In the genomic region with DNA sequence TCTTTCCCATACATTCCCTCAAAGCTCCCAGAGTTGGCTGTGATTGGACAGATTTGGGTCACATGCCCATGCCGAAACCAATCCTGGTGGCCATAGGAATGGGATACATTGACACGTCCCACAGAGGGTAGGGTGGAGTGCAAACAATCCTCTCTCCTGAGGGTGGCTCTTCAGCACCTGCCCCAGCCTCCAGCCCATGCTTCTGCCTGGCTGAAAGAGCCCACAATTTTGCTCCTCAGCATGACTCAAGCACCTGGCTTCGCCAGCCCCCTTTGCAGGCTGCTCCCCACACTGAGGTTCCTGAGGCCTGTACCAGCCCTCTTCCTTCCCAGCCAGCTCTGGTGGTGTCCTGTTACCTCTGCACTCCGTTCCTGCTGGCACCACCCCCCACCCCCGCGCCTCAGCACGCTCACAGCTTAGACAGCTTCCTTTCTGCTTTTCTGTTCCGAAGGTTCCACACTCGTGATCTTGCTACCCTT, we compare ENCODE assay signal across 13 cellular contexts.
DNase-seq lines count a peak whose midpoint lies in the region; ATAC-seq and TF ChIP-seq lines count a peak whose summit lies in the region.
"Had no signal": no experiment of that assay in that cellular context is flagged by ENCODE, and none has a peak within 500 bp of the region (broad histone marks: within the 10 kb centered on the region; RNA-seq: fewer than 3 reads in every experiment).

No MANE protein-coding gene starts in this region.

- H3K9me3 Mint-ChIP-seq in activated CD4-positive, alpha-beta T cell treated with anti-CD3 and anti-CD28 coated beads for 36 hours (ENCODE audit: low read depth), result no peaks in the 10 kb centered on the region
- no peaks in the 10 kb centered on the region for H3K9me3 Mint-ChIP-seq in activated naive CD8-positive, alpha-beta T cell treated with anti-CD3 and anti-CD28 coated beads, Interleukin-2, amount 50 U/mL, for 24 hours
- no peaks in the 10 kb centered on the region for H3K9me3 Mint-ChIP-seq in osteocyte (ENCODE audit: unreplicated experiment)

- no peak for TF ChIP-seq RAD21 in Ishikawa (IDR thresholded peaks at IDR 0.05; ENCODE audit: low read depth)

- TF ChIP-seq EP300 in Ishikawa (IDR thresholded peaks at IDR 0.05; ENCODE audit: borderline replicate concordance), result no peak

- POLR2A ChIA-PET in activated CD4-positive, alpha-beta T cell treated with anti-CD3 and anti-CD28 coated beads for 36 hours (lab: Charles Lee), result no interaction called here

- no peaks in the 10 kb centered on the region for H3K79me2 ChIP-seq in Karpas-422 (ENCODE audit: low read length)

- CTCF ChIA-PET in activated CD4-positive, alpha-beta T cell treated with anti-CD3 and anti-CD28 coated beads for 36 hours (lab: Charles Lee), result interaction anchor here (0.6 to 1.6 kb wide), 9 partner anchors 10 to 442 kb away, joined by 3 to 6 read pairs (median 4); no protein-coding TSS in a partner anchor

- H3K9me3 ChIP-seq in Karpas-422 (ENCODE audit: low read length), result no peaks in the 10 kb centered on the region
- H3K9me3 ChIP-seq: esophagus muscularis mucosa, spleen had no signal

- H3K36me3 Mint-ChIP-seq in activated CD4-positive, alpha-beta T cell treated with anti-CD3 and anti-CD28 coated beads for 36 hours (ENCODE audit: low read depth), result no peaks in the 10 kb centered on the region
- H3K36me3 Mint-ChIP-seq in activated naive CD8-positive, alpha-beta T cell treated with anti-CD3 and anti-CD28 coated beads, Interleukin-2, amount 50 U/mL, for 24 hours (ENCODE audit: low read depth), result no peaks in the 10 kb centered on the region
- H3K36me3 Mint-ChIP-seq in osteocyte (ENCODE audit: unreplicated experiment), result no peaks in the 10 kb centered on the region

- peak; percentile 66 for DNase-seq in activated CD4-positive, alpha-beta T cell treated with anti-CD3 and anti-CD28 coated beads for 36 hours
- no peak for DNase-seq in activated CD4-positive, alpha-beta T cell treated with anti-CD3 and anti-CD28 coated beads, Interleukin-2, amount 50 U/mL, for 1 hour
- DNase-seq in activated naive CD8-positive, alpha-beta T cell treated with anti-CD3 and anti-CD28 coated beads, Interleukin-2, amount 50 U/mL, for 24 hours, result peak; percentile 20
- DNase-seq in osteocyte (ENCODE audit: extremely low spot score, unreplicated experiment) (no peak), Karpas-422 (no peak), NCI-H345 treated with DMSO at 0.1 percent for 48 hours (lab: John Stamatoyannopoulos, UW; ENCODE audit: unreplicated experiment) (no peak)
- DNase-seq: amniotic stem cell, left ventricle myocardium superior, NCI-H2081 treated with DMSO at 0.1 percent for 48 hours, spleen had no signal

- H3K4me1 Mint-ChIP-seq in activated CD4-positive, alpha-beta T cell treated with anti-CD3 and anti-CD28 coated beads for 36 hours, result peaks cover 9% of the 10 kb centered on the region
- H3K4me1 Mint-ChIP-seq in activated naive CD8-positive, alpha-beta T cell treated with anti-CD3 and anti-CD28 coated beads, Interleukin-2, amount 50 U/mL, for 24 hours, result peaks cover 8% of the 10 kb centered on the region
- peaks cover 18% of the 10 kb centered on the region for H3K4me1 Mint-ChIP-seq in osteocyte (ENCODE audit: unreplicated experiment)

- H2AFZ ChIP-seq in Karpas-422 (ENCODE audit: low read length), result no peak overlapping the region

- no peak overlapping the region for H3K4me3 ChIP-seq in Karpas-422 (ENCODE audit: low read length)
- H3K4me3 ChIP-seq: esophagus muscularis mucosa, spleen had no signal

- H3K4me2 ChIP-seq in Karpas-422 (ENCODE audit: low read depth, low read length, poor library complexity, severe bottlenecking), result no peak overlapping the region

- no peaks in the 10 kb centered on the region for H3K36me3 ChIP-seq in Karpas-422 (ENCODE audit: insufficient read depth, low read length)
- H3K36me3 ChIP-seq: esophagus muscularis mucosa, spleen had no signal

- H3K27ac ChIP-seq in Karpas-422 (ENCODE audit: low read length), result no peak overlapping the region
- H3K27ac ChIP-seq: esophagus muscularis mucosa, spleen had no signal

- H3K4me1 ChIP-seq in Karpas-422 (ENCODE audit: low read length), result peaks cover 4% of the 10 kb centered on the region
- H3K4me1 ChIP-seq: esophagus muscularis mucosa had no signal

- no peak overlapping the region for H3K9ac ChIP-seq in Karpas-422 (ENCODE audit: low read length)

- H4K20me1 ChIP-seq in Karpas-422 (ENCODE audit: insufficient read depth, low read depth, low read length), result 0 out of 2 replicates have a peak, but pooled peaks cover 3% of the 10 kb centered on the region

- H3K27ac Mint-ChIP-seq in activated CD4-positive, alpha-beta T cell treated with anti-CD3 and anti-CD28 coated beads for 36 hours, result no peak overlapping the region
- no peak overlapping the region for H3K27ac Mint-ChIP-seq in activated naive CD8-positive, alpha-beta T cell treated with anti-CD3 and anti-CD28 coated beads, Interleukin-2, amount 50 U/mL, for 24 hours
- no peak overlapping the region for H3K27ac Mint-ChIP-seq in osteocyte (ENCODE audit: unreplicated experiment)

- no peaks in the 10 kb centered on the region for H3K27me3 ChIP-seq in Karpas-422 (ENCODE audit: low read length)

- peak; percentile 81 for ATAC-seq in activated CD4-positive, alpha-beta T cell treated with anti-CD3 and anti-CD28 coated beads for 36 hours
- peak; percentile 41 for ATAC-seq in activated naive CD8-positive, alpha-beta T cell treated with anti-CD3 and anti-CD28 coated beads, Interleukin-2, amount 50 U/mL, for 24 hours
- ATAC-seq in HG03196 (IDR thresholded peaks at IDR 0.05; ENCODE audit: unreplicated experiment), result no peak
- ATAC-seq: left ventricle myocardium superior had no signal

- peaks cover 7% of the 10 kb centered on the region for H3K27me3 Mint-ChIP-seq in activated CD4-positive, alpha-beta T cell treated with anti-CD3 and anti-CD28 coated beads for 36 hours
- peaks cover 5% of the 10 kb centered on the region for H3K27me3 Mint-ChIP-seq in activated naive CD8-positive, alpha-beta T cell treated with anti-CD3 and anti-CD28 coated beads, Interleukin-2, amount 50 U/mL, for 24 hours
- peaks cover 3% of the 10 kb centered on the region for H3K27me3 Mint-ChIP-seq in osteocyte (ENCODE audit: unreplicated experiment)

- intact Hi-C loops in activated CD4-positive, alpha-beta T cell treated with anti-CD3 and anti-CD28 coated beads for 36 hours (cut with DNase I, micrococcal nuclease), result no loop called here

- H3K4me3 Mint-ChIP-seq in activated CD4-positive, alpha-beta T cell treated with anti-CD3 and anti-CD28 coated beads for 36 hours, result no peak overlapping the region
- no peak overlapping the region for H3K4me3 Mint-ChIP-seq in activated naive CD8-positive, alpha-beta T cell treated with anti-CD3 and anti-CD28 coated beads, Interleukin-2, amount 50 U/mL, for 24 hours
- H3K4me3 Mint-ChIP-seq in osteocyte (ENCODE audit: unreplicated experiment), result peak overlapping the region; percentile 48

- no peak for TF ChIP-seq CTCF in osteocyte (IDR thresholded peaks at IDR 0.05)

- H3K9me2 ChIP-seq in Karpas-422 (replicated peaks; ENCODE audit: insufficient read depth, low read length), result no peaks in the 10 kb centered on the region

TF ChIP-seq in Ishikawa, 13 proteins besides CTCF, POLR2A, EP300 and RAD21:
- no peak for TF ChIP-seq YY1 (IDR thresholded peaks at IDR 0.05; ENCODE audit: low read depth)
- no peak for TF ChIP-seq TEAD4 (IDR thresholded peaks at IDR 0.05)
- TF ChIP-seq EGR1 (IDR thresholded peaks at IDR 0.05), result peak; percentile 79
- peak; percentile 50 for TF ChIP-seq MAX (IDR thresholded peaks at IDR 0.05)
- no peak for TF ChIP-seq TAF1 (IDR thresholded peaks at IDR 0.05; ENCODE audit: low read depth)
- no peak for TF ChIP-seq ZBTB7A (IDR thresholded peaks at IDR 0.05; ENCODE audit: low read depth)
- TF ChIP-seq FOXM1 (IDR thresholded peaks at IDR 0.05; ENCODE audit: borderline replicate concordance, low read depth), result no peak
- peak; percentile 91 for TF ChIP-seq USF1 (IDR thresholded peaks at IDR 0.05)

Comparison
In these comparisons a context has a peak if more than half of its experiments do, and no peak if none do; other contexts are left out.
1. DNase-seq: peak in activated CD4-positive, alpha-beta T cell treated with anti-CD3 and anti-CD28 coated beads for 36 hours (single experiment) and activated naive CD8-positive, alpha-beta T cell treated with anti-CD3 and anti-CD28 coated beads, Interleukin-2, amount 50 U/mL, for 24 hours (single experiment); none in activated CD4-positive, alpha-beta T cell treated with anti-CD3 and anti-CD28 coated beads, Interleukin-2, amount 50 U/mL, for 1 hour (single experiment), osteocyte (single experiment), Karpas-422 (single experiment) and NCI-H345 treated with DMSO at 0.1 percent for 48 hours (single experiment).